In the genomic region with DNA sequence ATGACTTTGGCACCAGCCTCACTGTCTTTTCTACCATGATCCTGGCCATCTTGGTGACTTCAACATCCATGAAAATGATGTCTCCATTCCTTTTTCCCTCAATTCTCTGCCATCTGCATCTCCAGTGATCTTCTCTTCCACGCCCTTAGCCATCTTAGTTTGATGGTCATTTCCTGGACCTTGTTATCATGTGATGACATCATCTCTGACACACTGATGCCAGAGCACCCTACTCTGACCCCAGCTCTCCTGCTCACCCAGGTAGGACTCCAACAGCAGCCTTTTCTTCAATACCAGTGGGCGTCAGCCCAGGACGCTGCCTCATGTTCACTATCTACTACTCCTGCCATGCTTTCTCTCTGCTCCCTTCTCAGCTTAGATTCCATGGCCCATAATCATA, we compare ENCODE assay signal across 18 cellular contexts.
A peak's percentile ranks its signal among the peaks of the same experiment; 100 is the strongest.
DNase-seq lines count a peak whose midpoint lies in the region; ATAC-seq and TF ChIP-seq lines count a peak whose summit lies in the region.
"Had no signal": no experiment of that assay in that cellular context is flagged by ENCODE, and none has a peak within 500 bp of the region (broad histone marks: within the 10 kb centered on the region; RNA-seq: fewer than 3 reads in every experiment).

No MANE protein-coding gene starts in this region.

- no peaks in the 10 kb centered on the region for H3K27me3 ChIP-seq in CD8-positive, alpha-beta T cell (ENCODE audit: insufficient read depth, low read length)

- H3K9me3 Mint-ChIP-seq in CD8-positive, alpha-beta T cell, result no peaks in the 10 kb centered on the region
- H3K9me3 Mint-ChIP-seq in activated naive CD8-positive, alpha-beta T cell treated with anti-CD3 and anti-CD28 coated beads, Interleukin-2, amount 50 U/mL, for 24 hours, result no peaks in the 10 kb centered on the region
- H3K9me3 Mint-ChIP-seq in nephron progenitor cell, result no peaks in the 10 kb centered on the region
- H3K9me3 Mint-ChIP-seq: CD4-positive, CD25-positive, alpha-beta regulatory T cell had no signal

- H3K36me3 ChIP-seq in CD8-positive, alpha-beta T cell (ENCODE audit: insufficient read depth, low read length), result peaks cover 59% of the 10 kb centered on the region
- H3K36me3 ChIP-seq in HEK293 (ENCODE audit: control insufficient read depth in 2 of 2, insufficient read depth in 1 of 2, low read length in 2 of 2) (peaks cover 64 to 97% of the 10 kb centered on the region in 2 experiments), OCI-LY7 (ENCODE audit: insufficient read depth, low read length) (peaks cover 93% of the 10 kb centered on the region)

- no TSS peak for BruUV-seq in OCI-LY7 (replicated peaks; lab: Mats Ljungman, UMichigan)

- no peaks in the 10 kb centered on the region for H3K4me1 Mint-ChIP-seq in CD8-positive, alpha-beta T cell (ENCODE audit: low read depth)
- H3K4me1 Mint-ChIP-seq in activated naive CD8-positive, alpha-beta T cell treated with anti-CD3 and anti-CD28 coated beads, Interleukin-2, amount 50 U/mL, for 24 hours, result peaks cover 7% of the 10 kb centered on the region
- H3K4me1 Mint-ChIP-seq in nephron progenitor cell, result peaks cover 6% of the 10 kb centered on the region
- H3K4me1 Mint-ChIP-seq: B cell; CD4-positive, CD25-positive, alpha-beta regulatory T cell had no signal

- no peak overlapping the region for H2AFZ ChIP-seq in OCI-LY7 (ENCODE audit: low read length)

- no peak for DNase-seq in CD8-positive, alpha-beta T cell
- no peak for DNase-seq in activated naive CD8-positive, alpha-beta T cell treated with anti-CD3 and anti-CD28 coated beads, Interleukin-2, amount 50 U/mL, for 24 hours
- DNase-seq in nephron progenitor cell (no peak), kidney glomerular epithelial cell (lab: John Stamatoyannopoulos, UW) (no peak), OCI-LY7 (ENCODE audit: low spot score) (no peak)
- no peak for DNase-seq in stimulated activated CD4-positive, alpha-beta T cell treated with anti-CD3 and anti-CD28 coated beads, Interleukin-4, amount 100 ng/mL, for 1 hour
- DNase-seq: CD4-positive, CD25-positive, alpha-beta regulatory T cell; DMS79 treated with DMSO at 0.1 percent for 48 hours; GOT3; Kasumi-1; MM.1S; NCI-H1092 treated with DMSO at 0.1 percent for 48 hours; NCI-H1694; NCI-H2227 treated with DMSO at 0.1 percent for 48 hours; NCI-H524 had no signal

- no peaks in the 10 kb centered on the region for H4K20me1 ChIP-seq in OCI-LY7 (ENCODE audit: insufficient read depth, low read length)

- H3K27ac ChIP-seq in CD8-positive, alpha-beta T cell (ENCODE audit: low read depth, low read length), result no peak overlapping the region
- H3K27ac ChIP-seq in HEK293 (ENCODE audit: extremely low read depth, low read depth, low read length), result no peak overlapping the region
- no peak overlapping the region for H3K27ac ChIP-seq in OCI-LY7 (ENCODE audit: low read depth, low read length, poor library complexity, severe bottlenecking)

- no peak overlapping the region for H3K4me3 ChIP-seq in CD8-positive, alpha-beta T cell (ENCODE audit: low read depth, low read length)
- no peak overlapping the region for H3K4me3 ChIP-seq in HEK293 (ENCODE audit: low read depth, low read length)
- no peak overlapping the region for H3K4me3 ChIP-seq in OCI-LY7 (ENCODE audit: low read depth, low read length, poor library complexity, severe bottlenecking)

- H3K27me3 Mint-ChIP-seq in CD8-positive, alpha-beta T cell (ENCODE audit: low read depth), result no peaks in the 10 kb centered on the region
- H3K27me3 Mint-ChIP-seq in activated naive CD8-positive, alpha-beta T cell treated with anti-CD3 and anti-CD28 coated beads, Interleukin-2, amount 50 U/mL, for 24 hours, result no peaks in the 10 kb centered on the region
- no peaks in the 10 kb centered on the region for H3K27me3 Mint-ChIP-seq in nephron progenitor cell (ENCODE audit: low read depth, poor library complexity)
- H3K27me3 Mint-ChIP-seq: B cell; CD4-positive, CD25-positive, alpha-beta regulatory T cell had no signal

- H3K9me2 ChIP-seq in OCI-LY7 (ENCODE audit: insufficient read depth, low read length), result no peaks in the 10 kb centered on the region

- no peak overlapping the region for H3K4me2 ChIP-seq in OCI-LY7 (ENCODE audit: low read length)

- H3K27ac Mint-ChIP-seq in CD8-positive, alpha-beta T cell, result peak overlapping the region; percentile 42
- peak overlapping the region; percentile 10 for H3K27ac Mint-ChIP-seq in activated naive CD8-positive, alpha-beta T cell treated with anti-CD3 and anti-CD28 coated beads, Interleukin-2, amount 50 U/mL, for 24 hours
- H3K27ac Mint-ChIP-seq in nephron progenitor cell, result peak overlapping the region; percentile 15
- H3K27ac Mint-ChIP-seq: B cell had no signal

- no peaks in the 10 kb centered on the region for H3K79me2 ChIP-seq in OCI-LY7 (ENCODE audit: insufficient read depth, low read depth, low read length)

- intact Hi-C loops in CD8-positive, alpha-beta T cell (cut with DNase I, micrococcal nuclease), result no loop called here
- intact Hi-C loops in OCI-LY7 (cut with micrococcal nuclease; ENCODE audit: unreplicated experiment), result no loop called here

- ATAC-seq in CD8-positive, alpha-beta T cell, result no peak
- ATAC-seq in activated naive CD8-positive, alpha-beta T cell treated with anti-CD3 and anti-CD28 coated beads, Interleukin-2, amount 50 U/mL, for 24 hours, result no peak
- ATAC-seq: Panc1 had no signal

- no peak overlapping the region for H3K4me3 Mint-ChIP-seq in CD8-positive, alpha-beta T cell
- no peak overlapping the region for H3K4me3 Mint-ChIP-seq in activated naive CD8-positive, alpha-beta T cell treated with anti-CD3 and anti-CD28 coated beads, Interleukin-2, amount 50 U/mL, for 24 hours
- no peak overlapping the region for H3K4me3 Mint-ChIP-seq in nephron progenitor cell
- H3K4me3 Mint-ChIP-seq: B cell; CD4-positive, CD25-positive, alpha-beta regulatory T cell had no signal

- no peaks in the 10 kb centered on the region for H3K9me3 ChIP-seq in CD8-positive, alpha-beta T cell (ENCODE audit: low read length)
- H3K9me3 ChIP-seq in HEK293 (ENCODE audit: control insufficient read depth, insufficient read depth, low read depth, low read length) (no peaks in the 10 kb centered on the region), OCI-LY7 (ENCODE audit: low read length) (no peaks in the 10 kb centered on the region)

- CTCF ChIA-PET in CD8-positive, alpha-beta T cell (lab: Charles Lee), result no interaction called here
- CTCF ChIA-PET in HEK293 (lab: Yijun Ruan, JAX), result interaction anchor here (1.0 kb wide), 1 partner anchor 15 kb away, joined by 3 read pairs; no protein-coding TSS in a partner anchor
- CTCF ChIA-PET in OCI-LY7 (lab: Charles Lee; ENCODE audit: unreplicated experiment), result no interaction called here

- POLR2A ChIA-PET in CD8-positive, alpha-beta T cell (lab: Charles Lee), result no interaction called here
- POLR2A ChIA-PET in HEK293 (lab: Yijun Ruan, JAX) (no interaction called here), OCI-LY7 (lab: Charles Lee) (interaction anchor here (0.6 kb wide), 1 partner anchor 271 kb away, joined by 6 read pairs; no protein-coding TSS in a partner anchor)

- TF ChIP-seq CTCF in CD8-positive, alpha-beta T cell (IDR thresholded peaks at IDR 0.05), result no peak
- TF ChIP-seq CTCF in HEK293 (tag by site-specific recombination; IDR thresholded peaks at IDR 0.05) (no peak), nephron progenitor cell (IDR thresholded peaks at IDR 0.05) (no peak), OCI-LY7 (conservative IDR thresholded peaks at IDR 0.05; ENCODE audit: low read length) (no peak)

- H3K4me1 ChIP-seq in CD8-positive, alpha-beta T cell (ENCODE audit: insufficient read depth, low read length), result no peaks in the 10 kb centered on the region
- H3K4me1 ChIP-seq in HEK293 (ENCODE audit: control insufficient read depth, insufficient read depth, low read length) (no peaks in the 10 kb centered on the region), OCI-LY7 (ENCODE audit: insufficient read depth, low read length, poor library complexity, severe bottlenecking) (no peaks in the 10 kb centered on the region)

- H3K36me3 Mint-ChIP-seq in CD8-positive, alpha-beta T cell, result peaks cover 60% of the 10 kb centered on the region
- peaks cover 25% of the 10 kb centered on the region for H3K36me3 Mint-ChIP-seq in activated naive CD8-positive, alpha-beta T cell treated with anti-CD3 and anti-CD28 coated beads, Interleukin-2, amount 50 U/mL, for 24 hours (ENCODE audit: low read depth)
- peaks cover 39% of the 10 kb centered on the region for H3K36me3 Mint-ChIP-seq in nephron progenitor cell (ENCODE audit: low read depth)

TF ChIP-seq in HEK293, 187 proteins besides CTCF, POLR2A, EP300 and RAD21:
- TF ChIP-seq ZNF747 (tag by site-specific recombination; IDR thresholded peaks at IDR 0.05), result no peak
- TF ChIP-seq, protein P1, sequence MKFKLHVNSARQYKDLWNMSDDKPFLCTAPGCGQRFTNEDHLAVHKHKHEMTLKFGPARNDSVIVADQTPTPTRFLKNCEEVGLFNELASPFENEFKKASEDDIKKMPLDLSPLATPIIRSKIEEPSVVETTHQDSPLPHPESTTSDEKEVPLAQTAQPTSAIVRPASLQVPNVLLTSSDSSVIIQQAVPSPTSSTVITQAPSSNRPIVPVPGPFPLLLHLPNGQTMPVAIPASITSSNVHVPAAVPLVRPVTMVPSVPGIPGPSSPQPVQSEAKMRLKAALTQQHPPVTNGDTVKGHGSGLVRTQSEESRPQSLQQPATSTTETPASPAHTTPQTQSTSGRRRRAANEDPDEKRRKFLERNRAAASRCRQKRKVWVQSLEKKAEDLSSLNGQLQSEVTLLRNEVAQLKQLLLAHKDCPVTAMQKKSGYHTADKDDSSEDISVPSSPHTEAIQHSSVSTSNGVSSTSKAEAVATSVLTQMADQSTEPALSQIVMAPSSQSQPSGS (tag by site-specific recombination; IDR thresholded peaks at IDR 0.05; ENCODE audit: low read depth), result peak; percentile 71
